In genomic region chr9:130406278-130406895, GRCh38 we compare ENCODE assay signal across 17 cellular contexts. TPM values are rescaled to one million over a fixed set of nuclear protein-coding genes. Genes with fewer than 3 reads are reported as not detected.
A peak's percentile ranks its signal among the peaks of the same experiment; 100 is the strongest.
DNase-seq lines count a peak whose midpoint lies in the region; ATAC-seq and TF ChIP-seq lines count a peak whose summit lies in the region.
"Had no signal": no experiment of that assay in that cellular context is flagged by ENCODE, and none has a peak within 500 bp of the region (broad histone marks: within the 10 kb centered on the region; RNA-seq: fewer than 3 reads in every experiment).

No MANE protein-coding gene starts in this region.

- DNase-seq in RWPE1 (ENCODE audit: low spot score) (peak; percentile 51), chondrocyte (ENCODE audit: low spot score) (peak; percentile 58), kidney tubule cell (ENCODE audit: low spot score) (peak; percentile 22), DMS79 treated with DMSO at 0.1 percent for 48 hours (lab: John Stamatoyannopoulos, UW) (no peak), cerebellar nuclear complex (lab: John Stamatoyannopoulos, UW) (no peak)
- DNase-seq in activated CD4-positive, alpha-beta T cell treated with anti-CD3 and anti-CD28 coated beads for 36 hours: no peak
- DNase-seq: C1 segment of cervical spinal cord; Calu3; CD4-positive, alpha-beta memory T cell; COR-L47; DMS53; DND-41; GM23248; H7; HCEC 1CT had no signal

- H3K27ac ChIP-seq in RWPE1: no peak overlapping the region
- H3K27ac ChIP-seq: GM23248 had no signal

- no peak overlapping the region for H3K4me3 Mint-ChIP-seq in chondrocyte (ENCODE audit: unreplicated experiment)
- H3K4me3 Mint-ChIP-seq in activated CD4-positive, alpha-beta T cell treated with anti-CD3 and anti-CD28 coated beads for 36 hours: no peak overlapping the region
- H3K4me3 Mint-ChIP-seq: CD4-positive, alpha-beta memory T cell had no signal

- CTCF ChIA-PET in RWPE1 (lab: Yijun Ruan, JAX): interaction anchor here (0.6 kb wide), 1 partner anchor 307 kb away, joined by 3 read pairs; no protein-coding TSS in a partner anchor
- CTCF ChIA-PET in activated CD4-positive, alpha-beta T cell treated with anti-CD3 and anti-CD28 coated beads for 36 hours (lab: Charles Lee): no interaction called here

- ATAC-seq in activated CD4-positive, CD25-positive, alpha-beta regulatory T cell treated with anti-CD3 and anti-CD28 coated beads, Interleukin-2, amount 50 U/mL, for 24 hours: no peak
- no peak for ATAC-seq in activated CD4-positive, alpha-beta T cell treated with anti-CD3 and anti-CD28 coated beads for 36 hours

- intact Hi-C loops in activated CD4-positive, alpha-beta T cell treated with anti-CD3 and anti-CD28 coated beads for 36 hours (cut with DNase I, micrococcal nuclease): no loop called here

- no peaks in the 10 kb centered on the region for H3K36me3 Mint-ChIP-seq in chondrocyte (ENCODE audit: low read depth)
- no peaks in the 10 kb centered on the region for H3K36me3 Mint-ChIP-seq in activated CD4-positive, alpha-beta T cell treated with anti-CD3 and anti-CD28 coated beads for 36 hours (ENCODE audit: low read depth)
- H3K36me3 Mint-ChIP-seq: CD4-positive, alpha-beta memory T cell had no signal

- no peaks in the 10 kb centered on the region for H3K4me1 Mint-ChIP-seq in chondrocyte (ENCODE audit: low read depth)
- H3K4me1 Mint-ChIP-seq in activated CD4-positive, alpha-beta T cell treated with anti-CD3 and anti-CD28 coated beads for 36 hours: no peaks in the 10 kb centered on the region
- H3K4me1 Mint-ChIP-seq: CD4-positive, alpha-beta memory T cell had no signal

- POLR2A ChIA-PET in RWPE1 (lab: Yijun Ruan, JAX; ENCODE audit: low non-redundant PET): no interaction called here
- POLR2A ChIA-PET in activated CD4-positive, alpha-beta T cell treated with anti-CD3 and anti-CD28 coated beads for 36 hours (lab: Charles Lee): no interaction called here

- no peak for TF ChIP-seq CTCF in RWPE1 (conservative IDR thresholded peaks at IDR 0.05; ENCODE audit: low read depth)
- no peak for TF ChIP-seq CTCF in chondrocyte (IDR thresholded peaks at IDR 0.05)

- H3K9me3 Mint-ChIP-seq in chondrocyte (ENCODE audit: low read depth): no peaks in the 10 kb centered on the region
- H3K9me3 Mint-ChIP-seq in activated CD4-positive, alpha-beta T cell treated with anti-CD3 and anti-CD28 coated beads for 36 hours (ENCODE audit: low read depth): no peaks in the 10 kb centered on the region
- H3K9me3 Mint-ChIP-seq: CD4-positive, alpha-beta memory T cell had no signal

- H3K27ac Mint-ChIP-seq in chondrocyte (ENCODE audit: unreplicated experiment): no peak overlapping the region
- no peak overlapping the region for H3K27ac Mint-ChIP-seq in activated CD4-positive, alpha-beta T cell treated with anti-CD3 and anti-CD28 coated beads for 36 hours
- H3K27ac Mint-ChIP-seq: CD4-positive, alpha-beta memory T cell had no signal

- peaks cover 21% of the 10 kb centered on the region for H3K27me3 Mint-ChIP-seq in chondrocyte (ENCODE audit: low read depth)
- no peaks in the 10 kb centered on the region for H3K27me3 Mint-ChIP-seq in activated CD4-positive, alpha-beta T cell treated with anti-CD3 and anti-CD28 coated beads for 36 hours

RNA-seq across cellular contexts. Expression of gene ASS1, which starts 38.4 kb away (rescaled TPM):
- total RNA-seq in chondrocyte: 193 to 202 TPM (median 194 TPM) in 3 replicates
- total RNA-seq in activated CD4-positive, alpha-beta T cell treated with anti-CD3 and anti-CD28 coated beads for 36 hours: 1 to 10 TPM; 8.6 to 9.3 TPM
- total RNA-seq: A172; CD4-positive, alpha-beta memory T cell had no signal

Comparison
In these comparisons a context has a peak if more than half of its experiments do, and no peak if none do; other contexts are left out.
1. DNase-seq: peak in RWPE1 (single experiment), chondrocyte (single experiment) and kidney tubule cell (single experiment); none in activated CD4-positive, alpha-beta T cell treated with anti-CD3 and anti-CD28 coated beads for 36 hours (single experiment), DMS79 treated with DMSO at 0.1 percent for 48 hours (single experiment) and cerebellar nuclear complex (0 of 2).
2. RNA of gene ASS1, which starts 38.4 kb away (total RNA-seq): 193 to 202 TPM in chondrocyte; 8.6 to 9.3 TPM in activated CD4-positive, alpha-beta T cell treated with anti-CD3 and anti-CD28 coated beads for 36 hours; every median in the first group is over 10 times any median in the second.